1 cellular context compared by ENCODE assay signal in the genomic region with DNA sequence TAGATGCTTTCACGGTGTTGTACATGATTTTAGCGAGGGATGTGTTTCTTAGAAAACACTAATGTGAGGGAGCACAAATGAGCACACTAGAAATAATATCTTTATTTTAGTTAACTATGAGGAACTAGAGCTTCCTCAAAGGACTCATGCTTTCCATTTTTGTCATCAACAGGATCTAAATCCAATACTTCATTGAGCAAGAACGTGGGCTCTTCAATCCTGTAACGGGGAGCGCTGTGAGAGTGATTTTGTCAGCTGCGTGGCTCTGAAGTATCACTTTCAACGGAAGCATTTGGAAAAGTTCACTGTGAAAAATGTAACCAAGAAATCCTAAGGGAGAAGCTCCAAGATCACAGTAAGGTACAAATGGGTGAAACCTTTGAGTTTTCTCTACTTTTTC.
TF ChIP-seq lines count a peak whose summit lies in the region.

No MANE protein-coding gene starts in this region.

TF ChIP-seq in GM23338, 12 proteins besides CTCF, POLR2A, EP300 and RAD21 (continued from another document):
- TF ChIP-seq, protein P1, sequence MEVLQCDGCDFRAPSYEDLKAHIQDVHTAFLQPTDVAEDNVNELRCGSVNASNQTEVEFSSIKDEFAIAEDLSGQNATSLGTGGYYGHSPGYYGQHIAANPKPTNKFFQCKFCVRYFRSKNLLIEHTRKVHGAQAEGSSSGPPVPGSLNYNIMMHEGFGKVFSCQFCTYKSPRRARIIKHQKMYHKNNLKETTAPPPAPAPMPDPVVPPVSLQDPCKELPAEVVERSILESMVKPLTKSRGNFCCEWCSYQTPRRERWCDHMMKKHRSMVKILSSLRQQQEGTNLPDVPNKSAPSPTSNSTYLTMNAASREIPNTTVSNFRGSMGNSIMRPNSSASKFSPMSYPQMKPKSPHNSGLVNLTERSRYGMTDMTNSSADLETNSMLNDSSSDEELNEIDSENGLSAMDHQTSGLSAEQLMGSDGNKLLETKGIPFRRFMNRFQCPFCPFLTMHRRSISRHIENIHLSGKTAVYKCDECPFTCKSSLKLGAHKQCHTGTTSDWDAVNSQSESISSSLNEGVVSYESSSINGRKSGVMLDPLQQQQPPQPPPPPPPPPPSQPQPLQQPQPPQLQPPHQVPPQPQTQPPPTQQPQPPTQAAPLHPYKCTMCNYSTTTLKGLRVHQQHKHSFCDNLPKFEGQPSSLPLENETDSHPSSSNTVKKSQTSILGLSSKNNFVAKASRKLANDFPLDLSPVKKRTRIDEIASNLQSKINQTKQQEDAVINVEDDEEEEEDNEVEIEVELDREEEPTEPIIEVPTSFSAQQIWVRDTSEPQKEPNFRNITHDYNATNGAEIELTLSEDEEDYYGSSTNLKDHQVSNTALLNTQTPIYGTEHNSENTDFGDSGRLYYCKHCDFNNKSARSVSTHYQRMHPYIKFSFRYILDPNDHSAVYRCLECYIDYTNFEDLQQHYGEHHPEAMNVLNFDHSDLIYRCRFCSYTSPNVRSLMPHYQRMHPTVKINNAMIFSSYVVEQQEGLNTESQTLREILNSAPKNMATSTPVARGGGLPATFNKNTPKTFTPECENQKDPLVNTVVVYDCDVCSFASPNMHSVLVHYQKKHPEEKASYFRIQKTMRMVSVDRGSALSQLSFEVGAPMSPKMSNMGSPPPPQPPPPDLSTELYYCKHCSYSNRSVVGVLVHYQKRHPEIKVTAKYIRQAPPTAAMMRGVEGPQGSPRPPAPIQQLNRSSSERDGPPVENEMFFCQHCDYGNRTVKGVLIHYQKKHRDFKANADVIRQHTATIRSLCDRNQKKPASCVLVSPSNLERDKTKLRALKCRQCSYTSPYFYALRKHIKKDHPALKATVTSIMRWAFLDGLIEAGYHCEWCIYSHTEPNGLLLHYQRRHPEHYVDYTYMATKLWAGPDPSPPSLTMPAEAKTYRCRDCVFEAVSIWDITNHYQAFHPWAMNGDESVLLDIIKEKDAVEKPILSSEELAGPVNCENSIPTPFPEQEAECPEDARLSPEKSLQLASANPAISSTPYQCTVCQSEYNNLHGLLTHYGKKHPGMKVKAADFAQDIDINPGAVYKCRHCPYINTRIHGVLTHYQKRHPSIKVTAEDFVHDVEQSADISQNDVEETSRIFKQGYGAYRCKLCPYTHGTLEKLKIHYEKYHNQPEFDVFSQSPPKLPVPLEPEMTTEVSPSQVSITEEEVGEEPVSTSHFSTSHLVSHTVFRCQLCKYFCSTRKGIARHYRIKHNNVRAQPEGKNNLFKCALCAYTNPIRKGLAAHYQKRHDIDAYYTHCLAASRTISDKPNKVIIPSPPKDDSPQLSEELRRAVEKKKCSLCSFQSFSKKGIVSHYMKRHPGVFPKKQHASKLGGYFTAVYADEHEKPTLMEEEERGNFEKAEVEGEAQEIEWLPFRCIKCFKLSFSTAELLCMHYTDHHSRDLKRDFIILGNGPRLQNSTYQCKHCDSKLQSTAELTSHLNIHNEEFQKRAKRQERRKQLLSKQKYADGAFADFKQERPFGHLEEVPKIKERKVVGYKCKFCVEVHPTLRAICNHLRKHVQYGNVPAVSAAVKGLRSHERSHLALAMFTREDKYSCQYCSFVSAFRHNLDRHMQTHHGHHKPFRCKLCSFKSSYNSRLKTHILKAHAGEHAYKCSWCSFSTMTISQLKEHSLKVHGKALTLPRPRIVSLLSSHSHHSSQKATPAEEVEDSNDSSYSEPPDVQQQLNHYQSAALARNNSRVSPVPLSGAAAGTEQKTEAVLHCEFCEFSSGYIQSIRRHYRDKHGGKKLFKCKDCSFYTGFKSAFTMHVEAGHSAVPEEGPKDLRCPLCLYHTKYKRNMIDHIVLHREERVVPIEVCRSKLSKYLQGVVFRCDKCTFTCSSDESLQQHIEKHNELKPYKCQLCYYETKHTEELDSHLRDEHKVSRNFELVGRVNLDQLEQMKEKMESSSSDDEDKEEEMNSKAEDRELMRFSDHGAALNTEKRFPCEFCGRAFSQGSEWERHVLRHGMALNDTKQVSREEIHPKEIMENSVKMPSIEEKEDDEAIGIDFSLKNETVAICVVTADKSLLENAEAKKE (CRISPR knock-in tag; IDR thresholded peaks at IDR 0.05): no peak
- TF ChIP-seq, protein P2, sequence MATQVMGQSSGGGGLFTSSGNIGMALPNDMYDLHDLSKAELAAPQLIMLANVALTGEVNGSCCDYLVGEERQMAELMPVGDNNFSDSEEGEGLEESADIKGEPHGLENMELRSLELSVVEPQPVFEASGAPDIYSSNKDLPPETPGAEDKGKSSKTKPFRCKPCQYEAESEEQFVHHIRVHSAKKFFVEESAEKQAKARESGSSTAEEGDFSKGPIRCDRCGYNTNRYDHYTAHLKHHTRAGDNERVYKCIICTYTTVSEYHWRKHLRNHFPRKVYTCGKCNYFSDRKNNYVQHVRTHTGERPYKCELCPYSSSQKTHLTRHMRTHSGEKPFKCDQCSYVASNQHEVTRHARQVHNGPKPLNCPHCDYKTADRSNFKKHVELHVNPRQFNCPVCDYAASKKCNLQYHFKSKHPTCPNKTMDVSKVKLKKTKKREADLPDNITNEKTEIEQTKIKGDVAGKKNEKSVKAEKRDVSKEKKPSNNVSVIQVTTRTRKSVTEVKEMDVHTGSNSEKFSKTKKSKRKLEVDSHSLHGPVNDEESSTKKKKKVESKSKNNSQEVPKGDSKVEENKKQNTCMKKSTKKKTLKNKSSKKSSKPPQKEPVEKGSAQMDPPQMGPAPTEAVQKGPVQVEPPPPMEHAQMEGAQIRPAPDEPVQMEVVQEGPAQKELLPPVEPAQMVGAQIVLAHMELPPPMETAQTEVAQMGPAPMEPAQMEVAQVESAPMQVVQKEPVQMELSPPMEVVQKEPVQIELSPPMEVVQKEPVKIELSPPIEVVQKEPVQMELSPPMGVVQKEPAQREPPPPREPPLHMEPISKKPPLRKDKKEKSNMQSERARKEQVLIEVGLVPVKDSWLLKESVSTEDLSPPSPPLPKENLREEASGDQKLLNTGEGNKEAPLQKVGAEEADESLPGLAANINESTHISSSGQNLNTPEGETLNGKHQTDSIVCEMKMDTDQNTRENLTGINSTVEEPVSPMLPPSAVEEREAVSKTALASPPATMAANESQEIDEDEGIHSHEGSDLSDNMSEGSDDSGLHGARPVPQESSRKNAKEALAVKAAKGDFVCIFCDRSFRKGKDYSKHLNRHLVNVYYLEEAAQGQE (IDR thresholded peaks at IDR 0.05; ENCODE audit: unreplicated experiment): no peak
- TF ChIP-seq CREB1 (CRISPR knock-in tag; IDR thresholded peaks at IDR 0.05; ENCODE audit: low read depth) (no peak), POLR2AphosphoS5 (IDR thresholded peaks at IDR 0.05; ENCODE audit: low read depth) (no peak), STAT1 (IDR thresholded peaks at IDR 0.05; ENCODE audit: unreplicated experiment) (no peak), ZNF114 (CRISPR knock-in tag; IDR thresholded peaks at IDR 0.05) (no peak), NANOG (IDR thresholded peaks at IDR 0.05; ENCODE audit: borderline replicate concordance) (no peak), EZH2 (IDR thresholded peaks at IDR 0.05; ENCODE audit: low read depth, unreplicated experiment) (no peak)
